10 cellular contexts compared by ENCODE assay signal in the genomic region with DNA sequence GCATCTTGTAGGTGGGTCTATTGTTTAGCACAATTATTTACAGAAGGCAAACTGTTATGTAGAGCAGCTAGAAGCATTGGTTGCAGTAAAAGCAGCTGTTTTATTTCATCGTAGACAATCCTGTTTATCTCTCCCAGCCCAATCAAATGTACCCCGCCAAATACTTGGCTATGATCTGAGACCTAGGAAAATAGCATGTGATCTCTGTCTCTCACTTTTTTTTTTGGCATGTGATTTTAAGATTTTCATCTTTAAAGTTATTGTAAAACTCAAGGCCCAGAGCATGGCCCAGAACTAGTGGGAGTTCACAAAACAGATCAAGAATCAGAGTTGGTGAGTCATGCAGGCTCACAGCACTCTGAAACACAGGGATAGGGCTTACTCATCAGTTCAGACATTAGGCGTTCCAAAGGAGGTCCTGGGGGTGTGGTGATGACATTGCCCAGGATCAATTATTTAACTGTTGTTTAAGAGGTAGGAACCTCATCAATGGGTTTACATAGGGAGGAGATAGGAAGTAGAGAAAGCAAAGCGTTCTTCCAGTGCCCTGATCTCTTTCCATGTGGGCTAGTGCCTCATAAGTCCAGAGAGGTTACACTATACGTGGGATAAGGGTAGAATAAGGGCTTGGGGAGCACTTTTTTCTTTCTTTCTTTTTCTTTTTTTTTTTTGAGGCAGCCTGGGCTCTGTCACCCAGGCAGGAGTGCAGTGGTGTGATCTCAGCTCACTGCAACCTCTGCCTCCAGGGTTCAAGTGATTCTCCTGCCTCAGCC. TPM values are rescaled to one million over a fixed set of nuclear protein-coding genes. Genes with fewer than 3 reads are reported as not detected.
DNase-seq lines count a peak whose midpoint lies in the region; ATAC-seq lines count a peak whose summit lies in the region.
"Had no signal": no experiment of that assay in that cellular context is flagged by ENCODE, and none has a peak within 500 bp of the region (broad histone marks: within the 10 kb centered on the region; RNA-seq: fewer than 3 reads in every experiment).

No MANE protein-coding gene starts in this region.

- peak in 1 of 2 donors; percentile 27 for DNase-seq in activated T-cell treated with anti-CD3 and anti-CD28 coated beads, Interleukin-2, amount 50 U/mL, for 72 hours
- no peak for DNase-seq in activated T-cell treated with anti-CD3 and anti-CD28 coated beads for 4 hours
- DNase-seq in amniotic stem cell (lab: John Stamatoyannopoulos, UW) = peak; percentile 90
- peak; percentile 40 for DNase-seq in inferior parietal cortex (ENCODE audit: extremely low spot score)
- DNase-seq in superior temporal gyrus (ENCODE audit: extremely low spot score) = peak; percentile 33
- DNase-seq in HT-29 (ENCODE audit: low spot score) = no peak
- no peak for DNase-seq in RPMI8226
- no peak for DNase-seq in effector memory CD8-positive, alpha-beta T cell
- DNase-seq: CD4-positive, alpha-beta T cell; Peyer's patch had no signal

- H3K9me3 Mint-ChIP-seq in activated T-cell treated with anti-CD3 and anti-CD28 coated beads, Interleukin-2, amount 50 U/mL, for 72 hours = peaks cover 0 to 2% of the 10 kb centered on the region in 2 donors
- peaks cover 0 to 3% of the 10 kb centered on the region in 2 donors for H3K9me3 Mint-ChIP-seq in effector memory CD8-positive, alpha-beta T cell
- H3K9me3 Mint-ChIP-seq: CD4-positive, alpha-beta T cell had no signal

- no peak overlapping the region for H3K4me3 Mint-ChIP-seq in activated T-cell treated with anti-CD3 and anti-CD28 coated beads, Interleukin-2, amount 50 U/mL, for 72 hours
- no peak overlapping the region for H3K4me3 Mint-ChIP-seq in effector memory CD8-positive, alpha-beta T cell
- H3K4me3 Mint-ChIP-seq: CD4-positive, alpha-beta T cell had no signal

- peaks cover 36% of the 10 kb centered on the region for H3K4me1 Mint-ChIP-seq in activated T-cell treated with anti-CD3 and anti-CD28 coated beads, Interleukin-2, amount 50 U/mL, for 72 hours (ENCODE audit: low read depth)
- peaks cover 7 to 13% of the 10 kb centered on the region in 2 donors for H3K4me1 Mint-ChIP-seq in effector memory CD8-positive, alpha-beta T cell (ENCODE audit: low read depth in 2 of 2)

- peaks cover 0 to 3% of the 10 kb centered on the region in 2 donors for H3K36me3 Mint-ChIP-seq in activated T-cell treated with anti-CD3 and anti-CD28 coated beads, Interleukin-2, amount 50 U/mL, for 72 hours (ENCODE audit: insufficient read depth in 2 of 2)
- H3K36me3 Mint-ChIP-seq in effector memory CD8-positive, alpha-beta T cell (ENCODE audit: insufficient read depth) = peaks cover 3% of the 10 kb centered on the region

- H3K27ac Mint-ChIP-seq in activated T-cell treated with anti-CD3 and anti-CD28 coated beads, Interleukin-2, amount 50 U/mL, for 72 hours = no peak overlapping the region
- H3K27ac Mint-ChIP-seq in effector memory CD8-positive, alpha-beta T cell = no peak overlapping the region
- H3K27ac Mint-ChIP-seq: CD4-positive, alpha-beta T cell had no signal

- peak; percentile 80 to 83 for ATAC-seq in activated T-cell treated with anti-CD3 and anti-CD28 coated beads, Interleukin-2, amount 50 U/mL, for 72 hours (replicated peaks in 1 of 2)
- ATAC-seq in effector memory CD8-positive, alpha-beta T cell (replicated peaks) = no peak

- H3K27me3 Mint-ChIP-seq in activated T-cell treated with anti-CD3 and anti-CD28 coated beads, Interleukin-2, amount 50 U/mL, for 72 hours (ENCODE audit: low read depth) = no peaks in the 10 kb centered on the region
- no peaks in the 10 kb centered on the region for H3K27me3 Mint-ChIP-seq in effector memory CD8-positive, alpha-beta T cell
- H3K27me3 Mint-ChIP-seq: CD4-positive, alpha-beta T cell had no signal

RNA-seq across cellular contexts. Expression of a gene that starts 40.3 kb away (rescaled TPM):
- total RNA-seq in activated T-cell treated with anti-CD3 and anti-CD28 coated beads, Interleukin-2, amount 50 U/mL, for 72 hours = 1 to 10 TPM; 6.3 to 7.2 TPM
- total RNA-seq in HT-29 (2014; rRNA removed; shearing (Covaris generic)) = 0.81 and 1.4 TPM in 2 replicates

Comparison
In these comparisons a context has a peak if more than half of its experiments do, and no peak if none do; other contexts are left out.
1. DNase-seq: peak in amniotic stem cell (single experiment), inferior parietal cortex (single experiment) and superior temporal gyrus (single experiment); none in activated T-cell treated with anti-CD3 and anti-CD28 coated beads for 4 hours (single experiment), HT-29 (single experiment), RPMI8226 (single experiment) and effector memory CD8-positive, alpha-beta T cell (0 of 3).